19 cellular contexts compared by ENCODE assay signal in the genomic region with DNA sequence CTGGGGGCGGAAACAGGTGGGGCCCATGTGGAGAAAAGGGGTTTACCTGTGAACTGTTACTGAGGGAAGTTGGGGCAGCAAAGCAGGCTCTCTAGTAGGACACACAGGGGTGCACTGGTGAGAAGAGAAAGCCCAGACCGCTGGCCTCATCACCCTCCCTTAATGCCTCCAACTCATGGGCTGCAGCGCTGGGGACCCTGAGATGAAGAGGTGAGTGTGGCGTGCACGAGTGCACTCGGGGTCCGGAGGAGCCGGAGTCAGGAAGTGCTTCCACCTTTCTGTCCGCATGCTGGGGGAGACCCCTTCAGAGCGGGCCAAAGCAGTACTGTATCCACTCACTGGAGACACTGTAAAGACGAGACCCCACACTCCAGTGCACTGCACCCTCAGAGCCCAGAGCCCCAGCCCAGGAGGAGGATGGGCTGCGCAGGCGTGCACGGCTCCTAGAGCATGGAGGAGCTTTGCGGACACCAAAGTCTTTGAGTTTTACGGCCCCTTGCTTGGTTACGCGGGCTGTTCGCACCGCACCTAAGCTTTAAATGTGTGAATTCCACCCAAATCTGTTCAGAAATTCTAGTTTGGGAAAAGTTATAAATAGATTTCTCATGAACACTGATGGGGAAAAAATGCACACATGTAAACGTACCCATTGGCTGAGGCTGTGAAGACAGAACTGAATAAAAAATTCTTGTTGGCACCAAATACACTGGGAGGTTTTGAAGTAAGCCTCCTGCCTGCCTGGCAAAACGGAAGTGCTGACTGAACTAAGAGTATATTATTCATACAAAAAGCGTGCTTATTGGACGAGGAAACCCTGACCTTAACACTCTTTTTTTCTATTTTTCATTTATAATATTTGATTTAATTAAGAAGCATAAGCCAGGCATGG.
"Had no signal": no experiment of that assay in that cellular context is flagged by ENCODE, and none has a peak within 500 bp of the region (broad histone marks: within the 10 kb centered on the region; RNA-seq: fewer than 3 reads in every experiment).

No MANE protein-coding gene starts in this region.

- H3K9me3 ChIP-seq: sigmoid colon, stomach had no signal

- H3K36me3 Mint-ChIP-seq: activated naive CD4-positive, alpha-beta T cell treated with anti-CD3 and anti-CD28 coated beads, Interleukin-2, amount 10 ng/mL, durations not matched to agents 7 days and 5 days; naive thymus-derived CD4-positive, alpha-beta T cell; stimulated activated effector memory CD8-positive, alpha-beta T cell treated with anti-CD3 and anti-CD28 coated beads, Interleukin-12 subunit alpha, Interleukin-12 subunit beta, amount 100 ng/mL, for 72 hours had no signal

- H3K27me3 ChIP-seq: brain microvascular endothelial cell, sigmoid colon, stomach had no signal

- ATAC-seq: activated naive CD8-positive, alpha-beta T cell treated with anti-CD3 and anti-CD28 coated beads, Interleukin-2, amount 50 U/mL, for 24 hours; activated T-cell treated with anti-CD3 and anti-CD28 coated beads, Interleukin-2, amount 50 U/mL, for 4 hours; esophagus mucosa; naive thymus-derived CD4-positive, alpha-beta T cell; stimulated activated effector memory CD8-positive, alpha-beta T cell treated with anti-CD3 and anti-CD28 coated beads, Interleukin-12 subunit alpha, Interleukin-12 subunit beta, amount 100 ng/mL, for 72 hours had no signal

- H3K27ac Mint-ChIP-seq: activated CD4-positive, alpha-beta T cell treated with anti-CD3 and anti-CD28 coated beads, Interleukin-2, amount 10 ng/mL, durations not matched to agents 7 days and 5 days; activated naive CD4-positive, alpha-beta T cell treated with anti-CD3 and anti-CD28 coated beads, Interleukin-2, amount 10 ng/mL, durations not matched to agents 7 days and 5 days; activated naive CD8-positive, alpha-beta T cell treated with anti-CD3 and anti-CD28 coated beads, Interleukin-2, amount 50 U/mL, for 24 hours; naive thymus-derived CD4-positive, alpha-beta T cell; stimulated activated effector memory CD8-positive, alpha-beta T cell treated with anti-CD3 and anti-CD28 coated beads, Interleukin-12 subunit alpha, Interleukin-12 subunit beta, amount 100 ng/mL, for 72 hours had no signal

- H3K4me1 ChIP-seq: sigmoid colon had no signal

- H3K36me3 ChIP-seq: brain microvascular endothelial cell, sigmoid colon, stomach had no signal

- H3K4me3 ChIP-seq: coronary artery, sigmoid colon, stomach had no signal

- H3K4me1 Mint-ChIP-seq: activated CD4-positive, alpha-beta T cell treated with anti-CD3 and anti-CD28 coated beads, Interleukin-2, amount 10 ng/mL, durations not matched to agents 7 days and 5 days; activated naive CD4-positive, alpha-beta T cell treated with anti-CD3 and anti-CD28 coated beads, Interleukin-2, amount 10 ng/mL, durations not matched to agents 7 days and 5 days; activated naive CD8-positive, alpha-beta T cell treated with anti-CD3 and anti-CD28 coated beads, Interleukin-2, amount 50 U/mL, for 24 hours; central memory CD8-positive, alpha-beta T cell; stimulated activated effector memory CD8-positive, alpha-beta T cell treated with anti-CD3 and anti-CD28 coated beads, Interleukin-12 subunit alpha, Interleukin-12 subunit beta, amount 100 ng/mL, for 72 hours had no signal

- DNase-seq: activated CD4-positive, alpha-beta T cell treated with anti-CD3 and anti-CD28 coated beads, Interleukin-2, amount 10 ng/mL, durations not matched to agents 7 days and 5 days; activated CD8-positive, alpha-beta memory T cell treated with anti-CD3 and anti-CD28 coated beads, Interleukin-2, amount 50 U/mL, for 4 hours; activated naive CD4-positive, alpha-beta T cell treated with anti-CD3 and anti-CD28 coated beads, Interleukin-2, amount 10 ng/mL, durations not matched to agents 7 days and 5 days; activated naive CD8-positive, alpha-beta T cell treated with anti-CD3 and anti-CD28 coated beads, Interleukin-2, amount 50 U/mL, for 24 hours; activated T-cell treated with anti-CD3 and anti-CD28 coated beads, Interleukin-2, amount 50 U/mL, for 4 hours; anterior cingulate cortex; brain microvascular endothelial cell; mesendoderm; naive thymus-derived CD4-positive, alpha-beta T cell; sigmoid colon; stimulated activated CD4-positive, alpha-beta T cell treated with anti-CD3 and anti-CD28 coated beads, Interleukin-4, amount 100 ng/mL, for 24 hours; stomach; T-helper 1 cell; T-helper 9 cell had no signal

- FAIRE-seq: endometrium had no signal

- H3K27ac ChIP-seq: brain microvascular endothelial cell, coronary artery, sigmoid colon, stomach had no signal

- H3K27me3 Mint-ChIP-seq: activated CD4-positive, alpha-beta T cell treated with anti-CD3 and anti-CD28 coated beads, Interleukin-2, amount 10 ng/mL, durations not matched to agents 7 days and 5 days; activated naive CD8-positive, alpha-beta T cell treated with anti-CD3 and anti-CD28 coated beads, Interleukin-2, amount 50 U/mL, for 24 hours had no signal

- H3K9me3 Mint-ChIP-seq: activated CD4-positive, alpha-beta T cell treated with anti-CD3 and anti-CD28 coated beads, Interleukin-2, amount 10 ng/mL, durations not matched to agents 7 days and 5 days; activated naive CD4-positive, alpha-beta T cell treated with anti-CD3 and anti-CD28 coated beads, Interleukin-2, amount 10 ng/mL, durations not matched to agents 7 days and 5 days; activated naive CD8-positive, alpha-beta T cell treated with anti-CD3 and anti-CD28 coated beads, Interleukin-2, amount 50 U/mL, for 24 hours; activated T-cell treated with anti-CD3 and anti-CD28 coated beads, Interleukin-2, amount 50 U/mL, for 4 hours; central memory CD8-positive, alpha-beta T cell; naive thymus-derived CD4-positive, alpha-beta T cell; stimulated activated effector memory CD8-positive, alpha-beta T cell treated with anti-CD3 and anti-CD28 coated beads, Interleukin-12 subunit alpha, Interleukin-12 subunit beta, amount 100 ng/mL, for 72 hours had no signal

- H3K4me3 Mint-ChIP-seq: activated CD4-positive, alpha-beta T cell treated with anti-CD3 and anti-CD28 coated beads, Interleukin-2, amount 10 ng/mL, durations not matched to agents 7 days and 5 days; activated naive CD4-positive, alpha-beta T cell treated with anti-CD3 and anti-CD28 coated beads, Interleukin-2, amount 10 ng/mL, durations not matched to agents 7 days and 5 days; activated naive CD8-positive, alpha-beta T cell treated with anti-CD3 and anti-CD28 coated beads, Interleukin-2, amount 50 U/mL, for 24 hours; activated T-cell treated with anti-CD3 and anti-CD28 coated beads, Interleukin-2, amount 50 U/mL, for 4 hours; central memory CD8-positive, alpha-beta T cell; naive thymus-derived CD4-positive, alpha-beta T cell; stimulated activated effector memory CD8-positive, alpha-beta T cell treated with anti-CD3 and anti-CD28 coated beads, Interleukin-12 subunit alpha, Interleukin-12 subunit beta, amount 100 ng/mL, for 72 hours had no signal
